Comparison of ENCODE assay signal across 8 cellular contexts in the genomic region with DNA sequence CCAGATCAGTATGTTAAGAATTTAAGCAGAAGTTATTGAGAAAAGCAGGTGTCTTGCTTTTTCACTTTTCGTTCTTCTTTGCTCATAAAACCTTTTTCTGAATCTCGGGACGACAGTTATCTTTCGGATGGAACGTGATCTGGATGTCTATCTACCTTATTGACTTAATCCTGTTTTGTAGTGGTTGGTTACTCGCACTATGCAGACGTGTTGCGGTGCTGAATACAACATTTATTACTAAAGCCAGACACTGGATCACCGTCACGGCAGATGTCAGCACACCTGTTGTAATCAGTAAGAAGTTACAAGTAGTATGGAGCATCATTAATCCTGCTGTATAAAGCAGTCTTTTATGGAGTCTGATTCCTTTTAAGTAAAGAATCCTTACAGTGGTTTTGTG. TPM values are rescaled to one million over a fixed set of nuclear protein-coding genes. Genes with fewer than 3 reads are reported as not detected.
A peak's percentile ranks its signal among the peaks of the same experiment; 100 is the strongest.
DNase-seq lines count a peak whose midpoint lies in the region; ATAC-seq, FAIRE-seq and TF ChIP-seq lines count a peak whose summit lies in the region.

No MANE protein-coding gene starts in this region.

- no peak for TF ChIP-seq POLR2A in heart left ventricle (IDR thresholded peaks at IDR 0.05)

- DNase-seq in heart left ventricle = no peak
- no peak for DNase-seq in Right ventricle myocardium superior
- no peak for DNase-seq in HTR-8/SVneo (ENCODE audit: insufficient read length, low spot score)
- DNase-seq in activated T-helper 1 cell treated with anti-CD3 and anti-CD28 coated beads, Interleukin-12 subunit alpha, Interleukin-12 subunit beta, Interleukin-2, Interleukin-4 antibody, amounts not matched to agents 30 ng/mL and 10 ng/mL and 1 ng/mL, durations not matched to agents 14 hours and 24 hours and 36 hours (ENCODE audit: low spot score) = no peak
- peak in 1 of 3 donors; percentile 20 for DNase-seq in immature natural killer cell
- DNase-seq in stimulated activated naive CD8-positive, alpha-beta T cell treated with anti-CD3 and anti-CD28 coated beads, Interleukin-15, amount 100 ng/mL, for 72 hours = peak in 1 of 2 donors; percentile 20
- no peak for DNase-seq in G401 (ENCODE audit: low spot score)
- DNase-seq in foreskin melanocyte = no peak

- H3K4me3 ChIP-seq in heart left ventricle = peak overlapping the region; percentile 53 to 84 (median 73)

- WGBS in heart left ventricle, 4 donors = 2 to 4% (median 3%) methylated on average over 10 of the region's 10 CpGs

- H3K4me1 Mint-ChIP-seq in activated T-helper 1 cell treated with anti-CD3 and anti-CD28 coated beads, Interleukin-12 subunit alpha, Interleukin-12 subunit beta, Interleukin-2, Interleukin-4 antibody, amounts not matched to agents 30 ng/mL and 10 ng/mL and 1 ng/mL, durations not matched to agents 14 hours and 24 hours and 36 hours (ENCODE audit: low read depth) = peaks cover 58% of the 10 kb centered on the region
- peaks cover 40 to 54% of the 10 kb centered on the region in 2 donors for H3K4me1 Mint-ChIP-seq in immature natural killer cell
- H3K4me1 Mint-ChIP-seq in stimulated activated naive CD8-positive, alpha-beta T cell treated with anti-CD3 and anti-CD28 coated beads, Interleukin-15, amount 100 ng/mL, for 72 hours = peaks cover 46% of the 10 kb centered on the region

- H3K27ac Mint-ChIP-seq in activated T-helper 1 cell treated with anti-CD3 and anti-CD28 coated beads, Interleukin-12 subunit alpha, Interleukin-12 subunit beta, Interleukin-2, Interleukin-4 antibody, amounts not matched to agents 30 ng/mL and 10 ng/mL and 1 ng/mL, durations not matched to agents 14 hours and 24 hours and 36 hours = peak overlapping the region; percentile 97
- H3K27ac Mint-ChIP-seq in immature natural killer cell = peak overlapping the region; percentile 92 to 98 (median 94)
- peak overlapping the region; percentile 96 to 98 for H3K27ac Mint-ChIP-seq in stimulated activated naive CD8-positive, alpha-beta T cell treated with anti-CD3 and anti-CD28 coated beads, Interleukin-15, amount 100 ng/mL, for 72 hours

- H3K9me3 ChIP-seq in heart left ventricle = no peaks in the 10 kb centered on the region

- H3K4me3 Mint-ChIP-seq in activated T-helper 1 cell treated with anti-CD3 and anti-CD28 coated beads, Interleukin-12 subunit alpha, Interleukin-12 subunit beta, Interleukin-2, Interleukin-4 antibody, amounts not matched to agents 30 ng/mL and 10 ng/mL and 1 ng/mL, durations not matched to agents 14 hours and 24 hours and 36 hours = peak overlapping the region; percentile 98
- H3K4me3 Mint-ChIP-seq in immature natural killer cell = peak overlapping the region; percentile 94 to 99 (median 98)
- peak overlapping the region; percentile 94 to 95 for H3K4me3 Mint-ChIP-seq in stimulated activated naive CD8-positive, alpha-beta T cell treated with anti-CD3 and anti-CD28 coated beads, Interleukin-15, amount 100 ng/mL, for 72 hours

- H3K36me3 Mint-ChIP-seq in activated T-helper 1 cell treated with anti-CD3 and anti-CD28 coated beads, Interleukin-12 subunit alpha, Interleukin-12 subunit beta, Interleukin-2, Interleukin-4 antibody, amounts not matched to agents 30 ng/mL and 10 ng/mL and 1 ng/mL, durations not matched to agents 14 hours and 24 hours and 36 hours (ENCODE audit: low read depth) = peaks cover 18% of the 10 kb centered on the region
- peaks cover 0 to 8% (median 3%) of the 10 kb centered on the region in 3 donors for H3K36me3 Mint-ChIP-seq in immature natural killer cell

- ATAC-seq in heart left ventricle = no peak
- ATAC-seq in Right ventricle myocardium superior (ENCODE audit: poor library complexity) = no peak
- ATAC-seq in stimulated activated naive CD8-positive, alpha-beta T cell treated with anti-CD3 and anti-CD28 coated beads, Interleukin-15, amount 100 ng/mL, for 72 hours = peak; percentile 60

- no peaks in the 10 kb centered on the region for H3K9me3 Mint-ChIP-seq in activated T-helper 1 cell treated with anti-CD3 and anti-CD28 coated beads, Interleukin-12 subunit alpha, Interleukin-12 subunit beta, Interleukin-2, Interleukin-4 antibody, amounts not matched to agents 30 ng/mL and 10 ng/mL and 1 ng/mL, durations not matched to agents 14 hours and 24 hours and 36 hours
- no peaks in the 10 kb centered on the region for H3K9me3 Mint-ChIP-seq in immature natural killer cell
- no peaks in the 10 kb centered on the region for H3K9me3 Mint-ChIP-seq in stimulated activated naive CD8-positive, alpha-beta T cell treated with anti-CD3 and anti-CD28 coated beads, Interleukin-15, amount 100 ng/mL, for 72 hours

- intact Hi-C loops in heart left ventricle (cut with DNase I) (loop anchor here in 4 of 10 donors (2.0 to 10.0 kb wide), 3 partner anchors 133 to 440 kb away; partner anchors contain the start of gene E2F3 (in 3 of the 4)), Right ventricle myocardium superior (cut with DNase I) (loop anchor here (5.0 kb wide), 1 partner anchor 133 kb away; the partner anchor contains the start of gene E2F3)
- intact Hi-C loops in activated T-helper 1 cell treated with anti-CD3 and anti-CD28 coated beads, Interleukin-12 subunit alpha, Interleukin-12 subunit beta, Interleukin-2, Interleukin-4 antibody, amounts not matched to agents 30 ng/mL and 10 ng/mL and 1 ng/mL, durations not matched to agents 14 hours and 24 hours and 36 hours (cut with micrococcal nuclease) = loop anchor here (1.0 to 10.0 kb wide), 4 partner anchors 8 to 1340 kb away; partner anchors contain the start of genes E2F3 and MBOAT1

- in situ Hi-C loops in G401 (cut with HindIII; ENCODE audit: low sequenced_read_pairs) = loop anchor here (25.0 kb wide), 1 partner anchor 123 kb away; the partner anchor contains the start of gene E2F3

- H3K36me3 ChIP-seq in heart left ventricle = peaks cover 0 to 18% (median 5%) of the 10 kb centered on the region in 9 donors

- no peaks in the 10 kb centered on the region for H3K27me3 ChIP-seq in heart left ventricle

- H3K4me1 ChIP-seq in heart left ventricle = peaks cover 0 to 16% (median 6%) of the 10 kb centered on the region in 12 donors

- H3K27me3 Mint-ChIP-seq in activated T-helper 1 cell treated with anti-CD3 and anti-CD28 coated beads, Interleukin-12 subunit alpha, Interleukin-12 subunit beta, Interleukin-2, Interleukin-4 antibody, amounts not matched to agents 30 ng/mL and 10 ng/mL and 1 ng/mL, durations not matched to agents 14 hours and 24 hours and 36 hours (ENCODE audit: insufficient read depth) = peaks cover 3% of the 10 kb centered on the region
- H3K27me3 Mint-ChIP-seq in immature natural killer cell (ENCODE audit: low read depth in 3 of 3) = peaks cover 6 to 11% (median 6%) of the 10 kb centered on the region in 3 donors
- H3K27me3 Mint-ChIP-seq in stimulated activated naive CD8-positive, alpha-beta T cell treated with anti-CD3 and anti-CD28 coated beads, Interleukin-15, amount 100 ng/mL, for 72 hours = peaks cover under 1% of the 10 kb centered on the region

- H3K27ac ChIP-seq in heart left ventricle = peak overlapping the region in 8 of 12 donors; percentile 69 to 90 (median 76)

- FAIRE-seq in HTR-8/SVneo (lab: Jason Lieb, UNC) = peak; percentile 13

- TF ChIP-seq CTCF in heart left ventricle (IDR thresholded peaks at IDR 0.05) = no peak

RNA-seq across cellular contexts. Expression of gene CDKAL1, which starts 0.6 kb away (rescaled TPM):
- total RNA-seq in heart left ventricle (10 to 100 TPM in 4 of 9 donors, 1 to 10 TPM in 5; 7.5 to 14.3 (median 9.9) TPM), Right ventricle myocardium superior (10.2 TPM)
- polyA plus RNA-seq in heart left ventricle (1 to 10 TPM; 3.2 to 5.2 TPM), immature natural killer cell (10 to 100 TPM; 22.4 to 32.3 (median 25.4) TPM)
- total RNA-seq in activated T-helper 1 cell treated with anti-CD3 and anti-CD28 coated beads, Interleukin-12 subunit alpha, Interleukin-12 subunit beta, Interleukin-2, Interleukin-4 antibody, amounts not matched to agents 30 ng/mL and 10 ng/mL and 1 ng/mL, durations not matched to agents 14 hours and 24 hours and 36 hours = 32.2 and 32.6 TPM in 2 replicates
- 25.7 and 25.8 TPM in 2 replicates for total RNA-seq in G401 (2014; rRNA removed; shearing (Covaris generic))
